ENCODE assay signal across 7 cellular contexts in genomic region chr4:93221771-93222170, GRCh38.
"Had no signal": no experiment of that assay in that cellular context is flagged by ENCODE, and none has a peak within 500 bp of the region (broad histone marks: within the 10 kb centered on the region; RNA-seq: fewer than 3 reads in every experiment).

No MANE protein-coding gene starts in this region.

- H3K27ac ChIP-seq: HL-60, KMS-11 had no signal

- H3K4me3 ChIP-seq: K562 had no signal

- ATAC-seq: HepG2, K562 had no signal

- DNase-seq: IMR-90, KBM-7, KG1 had no signal

- H3K9ac ChIP-seq: KMS-11 had no signal

- H3K4me2 ChIP-seq: KMS-11 had no signal
